1 cellular context compared by ENCODE assay signal in genomic region chr9:89139450-89139849, GRCh38.
TF ChIP-seq lines count a peak whose summit lies in the region.

No MANE protein-coding gene starts in this region.

TF ChIP-seq in HepG2, 621 proteins besides CTCF, POLR2A, EP300 and RAD21 (continued from another document):
- no peak for TF ChIP-seq REST (IDR thresholded peaks at IDR 0.05; ENCODE audit: borderline replicate concordance in 1 of 2, low read depth in 1 of 2, low read length in 2 of 2)
- no peak for TF ChIP-seq MLXIP (CRISPR knock-in tag; IDR thresholded peaks at IDR 0.05; ENCODE audit: borderline replicate concordance)
- no peak for TF ChIP-seq PHF21A (CRISPR knock-in tag; IDR thresholded peaks at IDR 0.05)
- TF ChIP-seq ATF7-NPFF (CRISPR knock-in tag; IDR thresholded peaks at IDR 0.05; ENCODE audit: low read depth) = no peak
- TF ChIP-seq ZNF878 (CRISPR knock-in tag; IDR thresholded peaks at IDR 0.05) = no peak
- TF ChIP-seq ZNF781 (CRISPR knock-in tag; IDR thresholded peaks at IDR 0.05; ENCODE audit: borderline replicate concordance, not compliant biosample characterization) = no peak
- no peak for TF ChIP-seq PCBP2 (optimal IDR thresholded peaks at IDR 0.05; ENCODE audit: low read depth, low read length, poor library complexity, severe bottlenecking)
- no peak for TF ChIP-seq TRIM22 (IDR thresholded peaks at IDR 0.05)
- no peak for TF ChIP-seq TERF1 (CRISPR knock-in tag; IDR thresholded peaks at IDR 0.05)
- TF ChIP-seq ZNF580 (CRISPR knock-in tag; IDR thresholded peaks at IDR 0.05; ENCODE audit: borderline replicate concordance, low read depth) = no peak
- no peak for TF ChIP-seq KLF9 (CRISPR knock-in tag; IDR thresholded peaks at IDR 0.05; ENCODE audit: low read depth)
